ENCODE assay signal across 23 cellular contexts in genomic region chr2:96091141-96091710, GRCh38. TPM values are rescaled to one million over a fixed set of nuclear protein-coding genes. Genes with fewer than 3 reads are reported as not detected.
DNase-seq lines count a peak whose midpoint lies in the region; ATAC-seq and TF ChIP-seq lines count a peak whose summit lies in the region.
"Had no signal": no experiment of that assay in that cellular context is flagged by ENCODE, and none has a peak within 500 bp of the region (broad histone marks: within the 10 kb centered on the region; RNA-seq: fewer than 3 reads in every experiment).

No MANE protein-coding gene starts in this region.

- H3K36me3 ChIP-seq in left ventricle myocardium inferior (no peaks in the 10 kb centered on the region), neuronal stem cell (replicated peaks in 1 of 2; ENCODE audit: control insufficient read depth in 2 of 2, insufficient read depth in 2 of 2, low read length in 2 of 2) (no peaks in the 10 kb centered on the region)
- no peaks in the 10 kb centered on the region for H3K36me3 ChIP-seq in CD8-positive, alpha-beta T cell (ENCODE audit: insufficient read depth, low read length)
- H3K36me3 ChIP-seq: sigmoid colon, SJSA1, thoracic aorta had no signal

- CTCF ChIA-PET in CD8-positive, alpha-beta T cell (lab: Charles Lee): interaction anchor here (1.1 kb wide), 1 partner anchor 69 kb away, joined by 3 read pairs; no protein-coding TSS in a partner anchor

- H3K79me1 ChIP-seq in neuronal stem cell (ENCODE audit: low read depth, low read length): no peaks in the 10 kb centered on the region

- no peak for ATAC-seq in SK-N-SH treated with all-trans-retinoic acid at 6 μM for 48 hours
- no peak for ATAC-seq in CD8-positive, alpha-beta T cell

- peak overlapping the region; percentile 5 for H4K8ac ChIP-seq in neuronal stem cell (ENCODE audit: low read depth, low read length)

- H3K9me3 ChIP-seq in left ventricle myocardium inferior (replicated peaks) (no peaks in the 10 kb centered on the region), neuronal stem cell (replicated peaks in 1 of 2; ENCODE audit: control insufficient read depth in 2 of 2, insufficient read depth in 1 of 2, low read depth in 1 of 2, low read length in 2 of 2) (peaks cover 0 to 3% of the 10 kb centered on the region in 2 donors)
- no peaks in the 10 kb centered on the region for H3K9me3 ChIP-seq in CD8-positive, alpha-beta T cell (ENCODE audit: low read length)
- H3K9me3 ChIP-seq: sigmoid colon, SJSA1, thoracic aorta had no signal

- no peak overlapping the region for H3K23ac ChIP-seq in neuronal stem cell (ENCODE audit: low read depth, low read length, poor library complexity)

- peak overlapping the region; percentile 29 for H2AK5ac ChIP-seq in neuronal stem cell (ENCODE audit: low read depth, low read length)

- intact Hi-C loops in CD14-positive monocyte (cut with micrococcal nuclease): no loop called here
- intact Hi-C loops in left ventricle myocardium inferior (cut with micrococcal nuclease): no loop called here
- intact Hi-C loops in CD8-positive, alpha-beta T cell (cut with DNase I, micrococcal nuclease): no loop called here

- H2BK15ac ChIP-seq in neuronal stem cell (ENCODE audit: low read length): no peak overlapping the region

- H3K14ac ChIP-seq in neuronal stem cell (ENCODE audit: low read length): peak overlapping the region; percentile 10

- H3K27me3 ChIP-seq in left ventricle myocardium inferior (ENCODE audit: low read depth): no peaks in the 10 kb centered on the region
- peaks cover 0 to 4% (median 0%) of the 10 kb centered on the region in 3 experiments for H3K27me3 ChIP-seq in neuronal stem cell (ENCODE audit: control insufficient read depth in 3 of 3, insufficient read depth in 3 of 3, low read depth in 1 of 3, low read length in 3 of 3)
- H3K27me3 ChIP-seq in CD8-positive, alpha-beta T cell (ENCODE audit: insufficient read depth, low read length): no peaks in the 10 kb centered on the region
- H3K27me3 ChIP-seq: sigmoid colon had no signal

- POLR2A ChIA-PET in CD8-positive, alpha-beta T cell (lab: Charles Lee): no interaction called here

- no peak overlapping the region for H3K27ac Mint-ChIP-seq in CD14-positive monocyte
- no peak overlapping the region for H3K27ac Mint-ChIP-seq in CD8-positive, alpha-beta T cell
- H3K27ac Mint-ChIP-seq: activated T-cell treated with anti-CD3 and anti-CD28 coated beads, Interleukin-2, amount 50 U/mL, for 24 hours; nephron had no signal

- no peak overlapping the region for H4K91ac ChIP-seq in neuronal stem cell (ENCODE audit: low read depth, low read length, poor library complexity)

- H3K27me3 Mint-ChIP-seq in CD14-positive monocyte (ENCODE audit: low read depth in 3 of 3): peaks cover 3 to 4% (median 4%) of the 10 kb centered on the region in 3 donors
- no peaks in the 10 kb centered on the region for H3K27me3 Mint-ChIP-seq in CD8-positive, alpha-beta T cell (ENCODE audit: low read depth)
- H3K27me3 Mint-ChIP-seq: activated T-cell treated with anti-CD3 and anti-CD28 coated beads, Interleukin-2, amount 50 U/mL, for 24 hours had no signal

- WGBS in neuronal stem cell (ENCODE audit: extremely low coverage in 2 of 2, insufficient read length in 2 of 2, insufficient replicate concordance in 1 of 2), 2 donors: no CpG with 5 or more reads among the region's 14 CpGs

- no peak overlapping the region for H2BK120ac ChIP-seq in neuronal stem cell (ENCODE audit: low read depth, low read length)

- no peaks in the 10 kb centered on the region for H3K9me3 Mint-ChIP-seq in CD14-positive monocyte
- no peaks in the 10 kb centered on the region for H3K9me3 Mint-ChIP-seq in CD8-positive, alpha-beta T cell
- H3K9me3 Mint-ChIP-seq: activated T-cell treated with anti-CD3 and anti-CD28 coated beads, Interleukin-2, amount 50 U/mL, for 24 hours; central memory CD8-positive, alpha-beta T cell had no signal

- no peak overlapping the region for H3K4me3 ChIP-seq in left ventricle myocardium inferior
- no peak overlapping the region for H3K4me3 ChIP-seq in neuronal stem cell (ENCODE audit: low read length in 2 of 2)
- H3K4me3 ChIP-seq in CD8-positive, alpha-beta T cell (ENCODE audit: low read depth, low read length): no peak overlapping the region
- H3K4me3 ChIP-seq: sigmoid colon, SJSA1, thoracic aorta had no signal

- H3K4me1 Mint-ChIP-seq in CD14-positive monocyte: peaks cover 19% of the 10 kb centered on the region
- no peaks in the 10 kb centered on the region for H3K4me1 Mint-ChIP-seq in CD8-positive, alpha-beta T cell (ENCODE audit: low read depth)
- H3K4me1 Mint-ChIP-seq: central memory CD8-positive, alpha-beta T cell had no signal

- TF ChIP-seq CTCF in CD14-positive monocyte (IDR thresholded peaks at IDR 0.05): no peak
- TF ChIP-seq CTCF in left ventricle myocardium inferior (IDR thresholded peaks at IDR 0.05; ENCODE audit: borderline replicate concordance): no peak
- no peak for TF ChIP-seq CTCF in CD8-positive, alpha-beta T cell (IDR thresholded peaks at IDR 0.05)

- H3K4me2 ChIP-seq in neuronal stem cell (ENCODE audit: insufficient read depth, low read length, poor library complexity, severe bottlenecking): no peak overlapping the region

- no peak overlapping the region for H2BK5ac ChIP-seq in neuronal stem cell (ENCODE audit: low read length)

- H3K9ac ChIP-seq in neuronal stem cell (ENCODE audit: low read depth, low read length, poor library complexity): no peak overlapping the region

- peak overlapping the region; percentile 38 for H3K18ac ChIP-seq in neuronal stem cell (ENCODE audit: low read length)

- no peaks in the 10 kb centered on the region for H3K36me3 Mint-ChIP-seq in CD14-positive monocyte
- H3K36me3 Mint-ChIP-seq in CD8-positive, alpha-beta T cell: no peaks in the 10 kb centered on the region

- no peak overlapping the region for H3K4ac ChIP-seq in neuronal stem cell (ENCODE audit: low read length)

- no peak overlapping the region for H2AFZ ChIP-seq in neuronal stem cell (ENCODE audit: low read length)

- DNase-seq in CD14-positive monocyte (ENCODE audit: low spot score) (peak; percentile 30), HT-29 (ENCODE audit: low spot score) (peak; percentile 91), left ventricle myocardium inferior (peak; percentile 13), neuronal stem cell (ENCODE audit: low spot score) (no peak), amniotic stem cell (lab: John Stamatoyannopoulos, UW) (no peak)
- no peak for DNase-seq in CD8-positive, alpha-beta T cell
- no peak for DNase-seq in NK-92 treated with Interleukin-12 subunit alpha and Interleukin-12 subunit beta, amount 100 ng/mL, for 24 hours (lab: John Stamatoyannopoulos, UW)
- DNase-seq: activated CD4-positive, alpha-beta T cell treated with anti-CD3 and anti-CD28 coated beads for 48 hours; activated T-cell treated with anti-CD3 and anti-CD28 coated beads, Interleukin-2, amount 50 U/mL, for 24 hours; DMS 273 treated with DMSO at 0.1 percent for 48 hours; foreskin fibroblast; HCEC 1CT; OCI-M1; sigmoid colon; stimulated activated CD4-positive, alpha-beta T cell treated with anti-CD3 and anti-CD28 coated beads, Interleukin-4, amount 100 ng/mL, for 1 hour; T-helper 9 cell had no signal

- H2BK12ac ChIP-seq in neuronal stem cell (ENCODE audit: low read length): no peak overlapping the region

- H3K4me3 Mint-ChIP-seq in CD14-positive monocyte: no peak overlapping the region
- no peak overlapping the region for H3K4me3 Mint-ChIP-seq in CD8-positive, alpha-beta T cell
- H3K4me3 Mint-ChIP-seq: activated T-cell treated with anti-CD3 and anti-CD28 coated beads, Interleukin-2, amount 50 U/mL, for 24 hours; central memory CD8-positive, alpha-beta T cell; nephron had no signal

- H3K27ac ChIP-seq in left ventricle myocardium inferior (replicated peaks): no peak overlapping the region
- no peak overlapping the region for H3K27ac ChIP-seq in neuronal stem cell (replicated peaks; ENCODE audit: low read length)
- no peak overlapping the region for H3K27ac ChIP-seq in CD8-positive, alpha-beta T cell (ENCODE audit: low read depth, low read length)
- H3K27ac ChIP-seq: sigmoid colon, SJSA1, thoracic aorta had no signal

- H3K4me1 ChIP-seq in left ventricle myocardium inferior (peaks cover 44% of the 10 kb centered on the region), neuronal stem cell (ENCODE audit: control insufficient read depth in 2 of 2, insufficient read depth in 1 of 2, low read depth in 1 of 2, low read length in 2 of 2) (peaks cover 0 to 17% of the 10 kb centered on the region in 2 donors)
- H3K4me1 ChIP-seq in CD8-positive, alpha-beta T cell (ENCODE audit: insufficient read depth, low read length): no peaks in the 10 kb centered on the region
- H3K4me1 ChIP-seq: sigmoid colon, SJSA1 had no signal

TF ChIP-seq in SK-N-SH treated with all-trans-retinoic acid at 6 μM for 48 hours, 23 proteins besides CTCF, POLR2A, EP300 and RAD21 (continues in another document):
- TF ChIP-seq GLIS3 (CRISPR knock-in tag; IDR thresholded peaks at IDR 0.05): no peak

RNA-seq across cellular contexts. Expression of gene ADRA2B, which starts 25.1 kb away (rescaled TPM):
- not detected for polyA plus RNA-seq in CD14-positive monocyte
- total RNA-seq in HT-29 (2014; rRNA removed; shearing (Covaris generic)): 0.46 TPM in 1 of 2 replicates, not detected in the other
- total RNA-seq in left ventricle myocardium inferior: 2.9 TPM
- 3.6 TPM for polyA plus RNA-seq in neuronal stem cell (2013, experiment 1 of 2)
- 3.7 TPM for polyA plus RNA-seq in neuronal stem cell (2013, experiment 2 of 2)
- 1 to 10 TPM; 2.0 TPM for total RNA-seq in CD8-positive, alpha-beta T cell
- total RNA-seq: IMR-90, lung microvascular endothelial cell, SJSA1 had no signal
- polyA plus RNA-seq: IMR-90 had no signal

RNA-seq across cellular contexts. Expression of gene ASTL, which starts 47.1 kb away (rescaled TPM):
- polyA plus RNA-seq in CD14-positive monocyte: not detected
- total RNA-seq in HT-29 (2014; rRNA removed; shearing (Covaris generic)): 0.18 and 2.5 TPM in 2 replicates
- total RNA-seq in left ventricle myocardium inferior: not detected
- polyA plus RNA-seq in neuronal stem cell (2013, experiment 1 of 2): not detected
- polyA plus RNA-seq in neuronal stem cell (2013, experiment 2 of 2): 0.04 TPM
- 10 to 100 TPM; 16.6 to 17.5 TPM for total RNA-seq in CD8-positive, alpha-beta T cell
- total RNA-seq: IMR-90, lung microvascular endothelial cell, sigmoid colon, SJSA1, thoracic aorta had no signal
- polyA plus RNA-seq: IMR-90 had no signal

RNA-seq across cellular contexts. Expression of gene DUSP2, which starts 54.0 kb away (rescaled TPM):
- polyA plus RNA-seq in CD14-positive monocyte: 10 to 100 TPM; 48.4 to 66.1 TPM
- total RNA-seq in HT-29 (2014; rRNA removed; shearing (Covaris generic)): 73.5 and 75.7 TPM in 2 replicates
- 0.82 TPM for total RNA-seq in left ventricle myocardium inferior
- 0.59 TPM for polyA plus RNA-seq in neuronal stem cell (2013, experiment 1 of 2)
- 0.58 TPM for polyA plus RNA-seq in neuronal stem cell (2013, experiment 2 of 2)
- 1,000 to 10,000 TPM; 1,304 to 1,350 TPM for total RNA-seq in CD8-positive, alpha-beta T cell

RNA-seq across cellular contexts. Expression of gene GPAT2, which starts 56.5 kb away (rescaled TPM):
- under 1 TPM; 0.44 to 0.94 TPM for polyA plus RNA-seq in CD14-positive monocyte
- total RNA-seq in HT-29 (2014; rRNA removed; shearing (Covaris generic)): not detected in 2 replicates
- total RNA-seq in left ventricle myocardium inferior: 5.3 TPM
- 0.03 TPM for polyA plus RNA-seq in neuronal stem cell (2013, experiment 1 of 2)
- 0.03 TPM for polyA plus RNA-seq in neuronal stem cell (2013, experiment 2 of 2)
- total RNA-seq in CD8-positive, alpha-beta T cell: 1 to 10 TPM in 1 of 2 experiments, under 1 TPM in 1; 0.98 to 2.0 TPM
- total RNA-seq: SJSA1 had no signal

Comparison
In these comparisons a context has a peak if more than half of its experiments do, and no peak if none do; other contexts are left out.
1. DNase-seq: peak in CD14-positive monocyte (single experiment), HT-29 (single experiment) and left ventricle myocardium inferior (single experiment); none in neuronal stem cell (single experiment), CD8-positive, alpha-beta T cell (0 of 7), amniotic stem cell (single experiment) and NK-92 treated with Interleukin-12 subunit alpha and Interleukin-12 subunit beta, amount 100 ng/mL, for 24 hours (single experiment).
2. RNA of gene DUSP2, which starts 54.0 kb away (total RNA-seq): 1,304 to 1,350 TPM in CD8-positive, alpha-beta T cell and 73.5 to 75.7 TPM in HT-29; 0.82 TPM in left ventricle myocardium inferior (single experiment); every median in the first group is over 10 times any median in the second.